19 cellular contexts compared by ENCODE assay signal in genomic region chr7:155798673-155799439, GRCh38. TPM values are rescaled to one million over a fixed set of nuclear protein-coding genes. Genes with fewer than 3 reads are reported as not detected.
DNase-seq lines count a peak whose midpoint lies in the region; ATAC-seq and TF ChIP-seq lines count a peak whose summit lies in the region.
"Had no signal": no experiment of that assay in that cellular context is flagged by ENCODE, and none has a peak within 500 bp of the region (broad histone marks: within the 10 kb centered on the region; RNA-seq: fewer than 3 reads in every experiment).

No MANE protein-coding gene starts in this region.

- intact Hi-C loops in body of pancreas (cut with DNase I): loop anchor here (5.0 kb wide), 1 partner anchor 673 kb away; no protein-coding TSS in a partner anchor
- intact Hi-C loops in esophagus squamous epithelium (cut with DNase I): loop anchor here (5.0 kb wide), 2 partner anchors 683 to 1013 kb away; no protein-coding TSS in a partner anchor

- TF ChIP-seq POLR2A in body of pancreas (IDR thresholded peaks at IDR 0.05) (no peak), esophagus squamous epithelium (IDR thresholded peaks at IDR 0.05) (no peak)

- 54 to 70% methylated on average over 6 to 13 of the region's 13 CpGs for WGBS in body of pancreas, 2 donors
- 50 to 58% methylated on average over 9 of the region's 13 CpGs for WGBS in esophagus squamous epithelium, 2 donors

- no peak for TF ChIP-seq CTCF in fibroblast of pulmonary artery (IDR thresholded peaks at IDR 0.05; ENCODE audit: low read length, missing control alignments)
- no peak for TF ChIP-seq CTCF in body of pancreas (IDR thresholded peaks at IDR 0.05)
- TF ChIP-seq CTCF in esophagus squamous epithelium (IDR thresholded peaks at IDR 0.05): no peak

- no peaks in the 10 kb centered on the region for H3K36me3 ChIP-seq in body of pancreas (replicated peaks in 1 of 2; ENCODE audit: insufficient read depth in 1 of 2, low read depth in 2 of 2)
- H3K36me3 ChIP-seq in esophagus squamous epithelium: no peaks in the 10 kb centered on the region
- H3K36me3 ChIP-seq: uterus had no signal

- H3K27me3 ChIP-seq in body of pancreas (peaks cover 0 to 9% of the 10 kb centered on the region in 2 donors), esophagus squamous epithelium (peaks cover 0 to 93% (median 3%) of the 10 kb centered on the region in 4 donors)

- DNase-seq in NCI-H1417 (lab: John Stamatoyannopoulos, UW): peak in 2 of 3 experiments; percentile 17 to 39
- no peak for DNase-seq in NCI-H1417 treated with DMSO at 0.1 percent for 48 hours (lab: John Stamatoyannopoulos, UW)
- DNase-seq in NCI-H774 (lab: John Stamatoyannopoulos, UW): peak; percentile 21
- DNase-seq in fibroblast of pulmonary artery (ENCODE audit: low read depth): no peak
- no peak for DNase-seq in GM03348 (ENCODE audit: low spot score)
- DNase-seq in body of pancreas: no peak
- no peak for DNase-seq in esophagus squamous epithelium (lab: John Stamatoyannopoulos, UW)
- DNase-seq: activated CD4-positive, alpha-beta T cell treated with anti-CD3 and anti-CD28 coated beads, Interleukin-2, amount 50 U/mL, for 1 hour; activated T-cell treated with anti-CD3 and anti-CD28 coated beads, Interleukin-2, amount 50 U/mL, for 72 hours; cerebellar nuclear complex; islet precursor cell; NCI-H187 treated with DMSO at 0.1 percent for 48 hours; occipital lobe; stimulated activated naive CD8-positive, alpha-beta T cell treated with anti-CD3 and anti-CD28 coated beads, Interleukin-15, Interleukin-2, amounts not matched to agents 100 U/mL and 50 U/mL, for 24 hours; T-helper 1 cell; uterus had no signal

- peaks cover 19% of the 10 kb centered on the region for H3K4me1 ChIP-seq in body of pancreas
- peaks cover 4 to 21% (median 11%) of the 10 kb centered on the region in 3 donors for H3K4me1 ChIP-seq in esophagus squamous epithelium

- no peaks in the 10 kb centered on the region for H3K9me3 ChIP-seq in body of pancreas
- no peaks in the 10 kb centered on the region for H3K9me3 ChIP-seq in esophagus squamous epithelium
- H3K9me3 ChIP-seq: uterus had no signal

- H3K4me3 ChIP-seq in fibroblast of pulmonary artery (replicated peaks; ENCODE audit: low read depth, low read length) (peak overlapping the region; percentile 10), body of pancreas (no peak overlapping the region), esophagus squamous epithelium (no peak overlapping the region)
- H3K4me3 ChIP-seq: uterus had no signal

- H3K27ac ChIP-seq in body of pancreas (no peak overlapping the region), esophagus squamous epithelium (no peak overlapping the region)
- H3K27ac ChIP-seq: uterus had no signal

- peak; percentile 38 for ATAC-seq in HG03175 (IDR thresholded peaks at IDR 0.05; ENCODE audit: unreplicated experiment)
- no peak for ATAC-seq in body of pancreas
- ATAC-seq: activated T-cell treated with anti-CD3 and anti-CD28 coated beads, Interleukin-2, amount 50 U/mL, for 72 hours; stimulated activated naive CD8-positive, alpha-beta T cell treated with anti-CD3 and anti-CD28 coated beads, Interleukin-15, Interleukin-2, amounts not matched to agents 100 U/mL and 50 U/mL, for 24 hours had no signal

RNA-seq across cellular contexts. Expression of gene SHH, which starts 13.4 kb away (rescaled TPM):
- total RNA-seq in body of pancreas (under 1 TPM; 0.33 to 0.78 TPM), esophagus squamous epithelium (not detected)
- total RNA-seq: H4, skeletal muscle tissue had no signal

Comparison
In these comparisons a context has a peak if more than half of its experiments do, and no peak if none do; other contexts are left out.
1. DNase-seq: peak in NCI-H1417 (2 of 3) and NCI-H774 (single experiment); none in NCI-H1417 treated with DMSO at 0.1 percent for 48 hours (single experiment), fibroblast of pulmonary artery (single experiment), GM03348 (single experiment), body of pancreas (0 of 4) and esophagus squamous epithelium (single experiment).